Comparison of ENCODE assay signal across 29 cellular contexts in the genomic region with DNA sequence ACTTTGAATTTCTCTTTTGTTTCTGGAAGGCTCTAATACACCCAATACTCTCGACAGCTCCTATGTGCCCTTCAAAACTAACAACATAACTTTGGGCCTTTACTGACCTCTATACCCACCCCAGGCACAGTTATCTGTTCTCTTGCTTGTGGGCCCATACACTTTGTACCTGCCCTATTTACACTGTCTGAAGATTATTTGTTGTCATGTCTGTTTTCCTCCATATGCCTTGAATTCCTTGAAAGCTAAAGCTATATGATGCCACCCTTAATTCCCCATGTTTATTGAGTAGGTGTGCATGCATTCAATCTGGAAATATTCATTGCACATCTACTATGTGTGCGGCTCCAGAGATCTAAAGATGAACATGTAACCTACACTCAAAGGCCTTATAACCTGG.
DNase-seq lines count a peak whose midpoint lies in the region; ATAC-seq, FAIRE-seq and TF ChIP-seq lines count a peak whose summit lies in the region.
"Had no signal": no experiment of that assay in that cellular context is flagged by ENCODE, and none has a peak within 500 bp of the region (broad histone marks: within the 10 kb centered on the region; RNA-seq: fewer than 3 reads in every experiment).

No MANE protein-coding gene starts in this region.

- no peak overlapping the region for H3K4me2 ChIP-seq in HepG2 (ENCODE audit: low read depth, low read length)
- H3K4me2 ChIP-seq: A549; BLaER1; BLaER1 treated with 17β-estradiol and CSF1 and Interleukin-3, amounts not matched to agents 10 nM and 100 nM had no signal

- intact Hi-C loops in HepG2 (cut with micrococcal nuclease; ENCODE audit: unreplicated experiment) (no loop called here), right lobe of liver (cut with DNase I) (no loop called here)

- no peak for TF ChIP-seq EP300 in HepG2 (IDR thresholded peaks at IDR 0.05; ENCODE audit: low read depth in 2 of 2, low read length in 2 of 2)
- TF ChIP-seq EP300 in HepG2 (CRISPR knock-in tag; IDR thresholded peaks at IDR 0.05; ENCODE audit: borderline replicate concordance) = no peak

- H3K9me3 ChIP-seq in HepG2 (ENCODE audit: low read length) = peaks cover 7% of the 10 kb centered on the region; the same call in 1 of the 2 replicates
- H3K9me3 ChIP-seq in right lobe of liver = no peaks in the 10 kb centered on the region
- H3K9me3 ChIP-seq: A549, BE2C had no signal

- ATAC-seq in HepG2 (no peak), right lobe of liver (no peak)
- ATAC-seq: A549; CD8-positive, alpha-beta T cell had no signal

- H3K4me3 ChIP-seq in HepG2 (replicated peaks in 1 of 3; ENCODE audit: insufficient read depth in 1 of 3, low read depth in 2 of 3, low read length in 3 of 3) = no peak overlapping the region
- H3K4me3 ChIP-seq in right lobe of liver = no peak overlapping the region
- H3K4me3 ChIP-seq: A549; BLaER1; BLaER1 treated with 17β-estradiol and CSF1 and Interleukin-3, amounts not matched to agents 10 nM and 100 nM had no signal

- DNase-seq in HepG2 (ENCODE audit: low spot score) (no peak), right lobe of liver (no peak)
- DNase-seq: 8988T; ACHN; AML-193; BE2C; C1 segment of cervical spinal cord; Caco-2; Calu3; CD4-positive, alpha-beta memory T cell; CD4-positive, alpha-beta T cell; CD4-positive, CD25-positive, alpha-beta regulatory T cell; CD8-positive, alpha-beta memory T cell; CD8-positive, alpha-beta T cell; COR-L47; DMS 273 treated with DMSO at 0.1 percent for 48 hours; DMS153; DMS53; DMS79; DMS79 treated with DMSO at 0.1 percent for 48 hours; DND-41; EL had no signal

- H3K9ac ChIP-seq in HepG2 (ENCODE audit: insufficient read depth, low read depth, low read length) = no peak overlapping the region
- H3K9ac ChIP-seq: BLaER1; BLaER1 treated with 17β-estradiol and CSF1 and Interleukin-3, amounts not matched to agents 10 nM and 100 nM had no signal

- no peak overlapping the region for H2AFZ ChIP-seq in HepG2 (ENCODE audit: low read length)

- no peaks in the 10 kb centered on the region for H4K20me1 ChIP-seq in HepG2 (ENCODE audit: insufficient read depth, low read length)
- H4K20me1 ChIP-seq: BLaER1; BLaER1 treated with 17β-estradiol and CSF1 and Interleukin-3, amounts not matched to agents 10 nM and 100 nM had no signal

- no TSS peak for BruUV-seq in HepG2 (replicated peaks; lab: Mats Ljungman, UMichigan)

- no peak for FAIRE-seq in HepG2 (lab: Jason Lieb, UNC)
- FAIRE-seq: A204.1, A549, D721Med had no signal

- POLR2A ChIA-PET in HepG2 (lab: Yijun Ruan, JAX) = no interaction called here

- H3K27me3 ChIP-seq in HepG2 (ENCODE audit: control insufficient read depth in 1 of 2, insufficient read depth in 2 of 2, low read length in 2 of 2) = 0 out of 5 replicates have a peak, but pooled peaks cover 0 to 1% of the 10 kb centered on the region in 2 experiments
- no peaks in the 10 kb centered on the region for H3K27me3 ChIP-seq in right lobe of liver
- H3K27me3 ChIP-seq: BE2C, BLaER1 had no signal

- H3K27ac ChIP-seq in HepG2 (ENCODE audit: extremely low read length, insufficient read depth, low read length) (no peak overlapping the region), right lobe of liver (no peak overlapping the region)
- H3K27ac ChIP-seq: 22Rv1; A549; BLaER1; BLaER1 treated with 17β-estradiol and CSF1 and Interleukin-3, amounts not matched to agents 10 nM and 100 nM; C4-2B had no signal

- H3K36me3 ChIP-seq in HepG2 (replicated peaks in 1 of 2; ENCODE audit: control insufficient read depth in 1 of 2, insufficient read depth in 2 of 2, low read length in 2 of 2) = no peaks in the 10 kb centered on the region
- H3K36me3 ChIP-seq in right lobe of liver = no peaks in the 10 kb centered on the region
- H3K36me3 ChIP-seq: BE2C; BLaER1; BLaER1 treated with 17β-estradiol and CSF1 and Interleukin-3, amounts not matched to agents 10 nM and 100 nM had no signal

- in situ Hi-C loops in HepG2 (cut with HindIII; ENCODE audit: extremely low pct_ligation_motif_present, low pct_unique_long_range_greater_than_20kb) = no loop called here

- TF ChIP-seq RAD21 in HepG2 (CRISPR knock-in tag; IDR thresholded peaks at IDR 0.05) = no peak

- TF ChIP-seq CTCF in HepG2 (CRISPR knock-in tag; IDR thresholded peaks at IDR 0.05) = no peak
- TF ChIP-seq CTCF in right lobe of liver (IDR thresholded peaks at IDR 0.05) = no peak

- CTCF ChIA-PET in HepG2 (lab: Yijun Ruan, JAX; ENCODE audit: low intra/inter-chr PET ratio, low total read pairs) = no interaction called here

- no peaks in the 10 kb centered on the region for H3K79me2 ChIP-seq in HepG2 (ENCODE audit: insufficient read depth, low read length)

- 59% methylated on average over 2 of the region's 2 CpGs for WGBS in HepG2 (ENCODE audit: low lambda C conversion rate)
- 53% methylated on average over 2 of the region's 2 CpGs for WGBS in right lobe of liver (ENCODE audit: insufficient coverage, low coverage, low lambda C conversion rate, missing lambda C conversion rate)

- TF ChIP-seq POLR2A in HepG2 (IDR thresholded peaks at IDR 0.05; ENCODE audit: insufficient read depth in 1 of 2, low read depth in 2 of 2, low read length in 2 of 2) (no peak), right lobe of liver (IDR thresholded peaks at IDR 0.05) (no peak)

- H3K4me1 ChIP-seq in HepG2 (ENCODE audit: insufficient read depth, low read length) (peaks cover 19% of the 10 kb centered on the region), right lobe of liver (no peaks in the 10 kb centered on the region)
- H3K4me1 ChIP-seq: A549; BE2C; BLaER1; BLaER1 treated with 17β-estradiol and CSF1 and Interleukin-3, amounts not matched to agents 10 nM and 100 nM had no signal

TF ChIP-seq in HepG2, 621 proteins besides CTCF, POLR2A, EP300 and RAD21:
- TF ChIP-seq ARNT (IDR thresholded peaks at IDR 0.05) (no peak), HDAC2 (CRISPR knock-in tag; IDR thresholded peaks at IDR 0.05) (no peak), BCL6 (CRISPR knock-in tag; IDR thresholded peaks at IDR 0.05) (peak; percentile 94), ELF1 (CRISPR knock-in tag; IDR thresholded peaks at IDR 0.05) (no peak), HNRNPK (IDR thresholded peaks at IDR 0.05; ENCODE audit: low read depth, low read length, poor library complexity, severe bottlenecking) (no peak), ATM (IDR thresholded peaks at IDR 0.05; ENCODE audit: borderline replicate concordance) (no peak), HOXA9 (CRISPR knock-in tag; IDR thresholded peaks at IDR 0.05; ENCODE audit: borderline replicate concordance) (no peak), RARA (CRISPR knock-in tag; IDR thresholded peaks at IDR 0.05) (peak; percentile 39; the same call in 1 of the 2 replicates), SKI (IDR thresholded peaks at IDR 0.05; ENCODE audit: partially characterized antibody) (peak; percentile 38), HMG20A (CRISPR knock-in tag; IDR thresholded peaks at IDR 0.05; ENCODE audit: borderline replicate concordance) (no peak)
- TF ChIP-seq, protein P1, sequence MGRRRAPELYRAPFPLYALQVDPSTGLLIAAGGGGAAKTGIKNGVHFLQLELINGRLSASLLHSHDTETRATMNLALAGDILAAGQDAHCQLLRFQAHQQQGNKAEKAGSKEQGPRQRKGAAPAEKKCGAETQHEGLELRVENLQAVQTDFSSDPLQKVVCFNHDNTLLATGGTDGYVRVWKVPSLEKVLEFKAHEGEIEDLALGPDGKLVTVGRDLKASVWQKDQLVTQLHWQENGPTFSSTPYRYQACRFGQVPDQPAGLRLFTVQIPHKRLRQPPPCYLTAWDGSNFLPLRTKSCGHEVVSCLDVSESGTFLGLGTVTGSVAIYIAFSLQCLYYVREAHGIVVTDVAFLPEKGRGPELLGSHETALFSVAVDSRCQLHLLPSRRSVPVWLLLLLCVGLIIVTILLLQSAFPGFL (CRISPR knock-in tag; IDR thresholded peaks at IDR 0.05) = no peak
- TF ChIP-seq, protein P2, sequence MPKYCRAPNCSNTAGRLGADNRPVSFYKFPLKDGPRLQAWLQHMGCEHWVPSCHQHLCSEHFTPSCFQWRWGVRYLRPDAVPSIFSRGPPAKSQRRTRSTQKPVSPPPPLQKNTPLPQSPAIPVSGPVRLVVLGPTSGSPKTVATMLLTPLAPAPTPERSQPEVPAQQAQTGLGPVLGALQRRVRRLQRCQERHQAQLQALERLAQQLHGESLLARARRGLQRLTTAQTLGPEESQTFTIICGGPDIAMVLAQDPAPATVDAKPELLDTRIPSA (CRISPR knock-in tag; IDR thresholded peaks at IDR 0.05; ENCODE audit: borderline replicate concordance) = no peak
- TF ChIP-seq, protein P3, sequence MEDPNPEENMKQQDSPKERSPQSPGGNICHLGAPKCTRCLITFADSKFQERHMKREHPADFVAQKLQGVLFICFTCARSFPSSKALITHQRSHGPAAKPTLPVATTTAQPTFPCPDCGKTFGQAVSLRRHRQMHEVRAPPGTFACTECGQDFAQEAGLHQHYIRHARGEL (CRISPR knock-in tag; IDR thresholded peaks at IDR 0.05) = no peak
